ENCODE assay signal across 1 cellular context in genomic region chr3:122390665-122391064, GRCh38.
TF ChIP-seq lines count a peak whose summit lies in the region.

No MANE protein-coding gene starts in this region.

TF ChIP-seq in SK-N-SH treated with all-trans-retinoic acid at 6 μM for 48 hours, 23 proteins besides CTCF, POLR2A, EP300 and RAD21 (continued from another document):
- TF ChIP-seq PATZ1 (CRISPR knock-in tag; IDR thresholded peaks at IDR 0.05; ENCODE audit: borderline replicate concordance), result no peak
- no peak for TF ChIP-seq PPARA (CRISPR knock-in tag; IDR thresholded peaks at IDR 0.05; ENCODE audit: borderline replicate concordance)
- TF ChIP-seq CREB5 (CRISPR knock-in tag; IDR thresholded peaks at IDR 0.05; ENCODE audit: low read depth), result no peak
- no peak for TF ChIP-seq OSR1 (CRISPR knock-in tag; IDR thresholded peaks at IDR 0.05)
- TF ChIP-seq GLIS3 (CRISPR knock-in tag; IDR thresholded peaks at IDR 0.05), result no peak
- no peak for TF ChIP-seq BACH2 (CRISPR knock-in tag; IDR thresholded peaks at IDR 0.05; ENCODE audit: borderline replicate concordance)
